ENCODE assay signal across 12 cellular contexts in genomic region chr11:12134239-12134590, GRCh38.
DNase-seq lines count a peak whose midpoint lies in the region; ATAC-seq and TF ChIP-seq lines count a peak whose summit lies in the region.
"Had no signal": no experiment of that assay in that cellular context is flagged by ENCODE, and none has a peak within 500 bp of the region (broad histone marks: within the 10 kb centered on the region; RNA-seq: fewer than 3 reads in every experiment).

No MANE protein-coding gene starts in this region.

- H3K9me2 ChIP-seq in Loucy (replicated peaks; ENCODE audit: low read depth, low read length): no peaks in the 10 kb centered on the region

- H3K4me3 ChIP-seq in Loucy (ENCODE audit: low read length, poor library complexity, severe bottlenecking) (no peak overlapping the region), neutrophil (ENCODE audit: low read depth in 1 of 2, low read length in 1 of 2) (no peak overlapping the region)
- H3K4me3 ChIP-seq: heart right ventricle had no signal

- DNase-seq in SIG-M5 treated with dmso at 0.1 percent for 504 hours (lab: John Stamatoyannopoulos, UW; ENCODE audit: unreplicated experiment): peak; percentile 61
- no peak for DNase-seq in SIG-M5 (lab: John Stamatoyannopoulos, UW)
- no peak for DNase-seq in NCI-H1092 (lab: John Stamatoyannopoulos, UW)
- DNase-seq in anterior cingulate cortex (lab: John Stamatoyannopoulos, UW): no peak
- DNase-seq: activated naive CD4-positive, alpha-beta T cell treated with Interleukin-2 at 50 U/mL for 16 hours; heart right ventricle; NCI-H1436 treated with DMSO at 0.1 percent for 48 hours had no signal

- H3K4me1 ChIP-seq in Loucy (ENCODE audit: insufficient read depth, low read length, poor library complexity, severe bottlenecking): peaks cover 14% of the 10 kb centered on the region
- H3K4me1 ChIP-seq in neutrophil (ENCODE audit: control insufficient read depth in 1 of 2, insufficient read depth in 1 of 2, low read depth in 1 of 2, low read length in 1 of 2): peaks cover 10 to 14% of the 10 kb centered on the region in 2 experiments

- H3K27ac ChIP-seq in angular gyrus (ENCODE audit: low read depth, low read length): peak overlapping the region; percentile 2
- H3K27ac ChIP-seq in neutrophil: peak overlapping the region; percentile 67
- H3K27ac ChIP-seq: 22Rv1 had no signal

- TF ChIP-seq CTCF in Loucy (conservative IDR thresholded peaks at IDR 0.05; ENCODE audit: low read length): no peak
- no peak for TF ChIP-seq CTCF in neutrophil (IDR thresholded peaks at IDR 0.05)

- ATAC-seq in HG02938 (IDR thresholded peaks at IDR 0.05; ENCODE audit: unreplicated experiment): no peak

- no peaks in the 10 kb centered on the region for H3K9me3 ChIP-seq in Loucy (ENCODE audit: insufficient read depth, low read depth, low read length)
- H3K9me3 ChIP-seq in neutrophil: no peaks in the 10 kb centered on the region
- H3K9me3 ChIP-seq: heart right ventricle had no signal

- no peak overlapping the region for H3K9ac ChIP-seq in Loucy (ENCODE audit: low read depth, low read length, poor library complexity, severe bottlenecking)

- peak overlapping the region; percentile 16 for H3K4me2 ChIP-seq in Loucy (ENCODE audit: low read depth, low read length, poor library complexity, severe bottlenecking)

- H2AFZ ChIP-seq in Loucy (ENCODE audit: low read length): peak overlapping the region; percentile 50

- no peaks in the 10 kb centered on the region for H3K79me2 ChIP-seq in Loucy (ENCODE audit: insufficient read depth, low read length)

- H3K27me3 ChIP-seq in Loucy (ENCODE audit: insufficient read depth, low read length, poor library complexity, severe bottlenecking) (no peaks in the 10 kb centered on the region), neutrophil (no peaks in the 10 kb centered on the region)
- H3K27me3 ChIP-seq: heart right ventricle had no signal

- H4K20me1 ChIP-seq in Loucy (ENCODE audit: insufficient read depth, low read length, poor library complexity, severe bottlenecking): no peaks in the 10 kb centered on the region

- no peaks in the 10 kb centered on the region for H3F3A ChIP-seq in Loucy (ENCODE audit: low read depth)

- H3K36me3 ChIP-seq in Loucy (ENCODE audit: insufficient read depth, low read length): no peaks in the 10 kb centered on the region
- no peaks in the 10 kb centered on the region for H3K36me3 ChIP-seq in neutrophil
